In genomic region chr2:120620025-120620793, GRCh38 we compare ENCODE assay signal across 1 cellular context.
TF ChIP-seq lines count a peak whose summit lies in the region.

No MANE protein-coding gene starts in this region.

TF ChIP-seq in HepG2, 621 proteins besides CTCF, POLR2A, EP300 and RAD21 (continued from another document and continues in another):
- TF ChIP-seq, protein P1, sequence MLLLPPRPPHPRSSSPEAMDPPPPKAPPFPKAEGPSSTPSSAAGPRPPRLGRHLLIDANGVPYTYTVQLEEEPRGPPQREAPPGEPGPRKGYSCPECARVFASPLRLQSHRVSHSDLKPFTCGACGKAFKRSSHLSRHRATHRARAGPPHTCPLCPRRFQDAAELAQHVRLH (CRISPR knock-in tag; IDR thresholded peaks at IDR 0.05; ENCODE audit: borderline replicate concordance, low read depth): no peak
- TF ChIP-seq MED13 (CRISPR knock-in tag; IDR thresholded peaks at IDR 0.05) (no peak), ZNF564 (CRISPR knock-in tag; IDR thresholded peaks at IDR 0.05) (no peak), SNRNP70 (IDR thresholded peaks at IDR 0.05; ENCODE audit: low read depth, low read length) (no peak), ZNF691 (CRISPR knock-in tag; IDR thresholded peaks at IDR 0.05; ENCODE audit: borderline replicate concordance, low read depth) (no peak), ZNF460 (CRISPR knock-in tag; IDR thresholded peaks at IDR 0.05; ENCODE audit: borderline replicate concordance) (no peak), SNAI1 (CRISPR knock-in tag; IDR thresholded peaks at IDR 0.05; ENCODE audit: borderline replicate concordance) (no peak), FOXO4 (CRISPR knock-in tag; conservative IDR thresholded peaks at IDR 0.05) (no peak), NCOA1 (CRISPR knock-in tag; IDR thresholded peaks at IDR 0.05) (no peak), KDM5A (IDR thresholded peaks at IDR 0.05; ENCODE audit: borderline replicate concordance, low read length) (no peak), ZNF704 (CRISPR knock-in tag; IDR thresholded peaks at IDR 0.05; ENCODE audit: borderline replicate concordance) (no peak), GPN1 (CRISPR knock-in tag; IDR thresholded peaks at IDR 0.05; ENCODE audit: borderline replicate concordance) (no peak), BCL3 (CRISPR knock-in tag; IDR thresholded peaks at IDR 0.05) (no peak), SETDB1 (CRISPR knock-in tag; IDR thresholded peaks at IDR 0.05; ENCODE audit: borderline replicate concordance) (no peak), CEBPB (IDR thresholded peaks at IDR 0.05; ENCODE audit: borderline replicate concordance, low read depth, low read length) (peak; percentile 61; the same call in 1 of the 2 replicates), SNAPC4 (CRISPR knock-in tag; IDR thresholded peaks at IDR 0.05) (no peak), JUNB (CRISPR knock-in tag; IDR thresholded peaks at IDR 0.05; ENCODE audit: borderline replicate concordance) (no peak), FLYWCH1 (CRISPR knock-in tag; IDR thresholded peaks at IDR 0.05) (no peak), LCORL (IDR thresholded peaks at IDR 0.05) (no peak), LCORL (CRISPR knock-in tag; IDR thresholded peaks at IDR 0.05) (no peak), ZNF34 (CRISPR knock-in tag; IDR thresholded peaks at IDR 0.05; ENCODE audit: borderline replicate concordance) (peak; percentile 63; the same call in 1 of the 2 replicates), HNRNPL (IDR thresholded peaks at IDR 0.05; ENCODE audit: low read depth, low read length) (no peak), FOXC1 (CRISPR knock-in tag; IDR thresholded peaks at IDR 0.05; ENCODE audit: borderline replicate concordance) (no peak), BRF2 (CRISPR knock-in tag; IDR thresholded peaks at IDR 0.05) (no peak), CEBPG (CRISPR knock-in tag; IDR thresholded peaks at IDR 0.05) (peak; percentile 49), NCOA2 (CRISPR knock-in tag; IDR thresholded peaks at IDR 0.05) (no peak), TCF7L2 (IDR thresholded peaks at IDR 0.05; ENCODE audit: low read depth, low read length) (no peak), ZNF790 (CRISPR knock-in tag; IDR thresholded peaks at IDR 0.05; ENCODE audit: borderline replicate concordance) (no peak), FOXM1 (CRISPR knock-in tag; IDR thresholded peaks at IDR 0.05) (no peak), GTF3A (CRISPR knock-in tag; conservative IDR thresholded peaks at IDR 0.05) (no peak), NFE2L1 (CRISPR knock-in tag; IDR thresholded peaks at IDR 0.05; ENCODE audit: borderline replicate concordance) (no peak), HNRNPUL1 (IDR thresholded peaks at IDR 0.05; ENCODE audit: low read depth, low read length) (no peak), AHR (CRISPR knock-in tag; IDR thresholded peaks at IDR 0.05) (no peak), IRF2 (CRISPR knock-in tag; IDR thresholded peaks at IDR 0.05) (no peak), ZNF772 (CRISPR knock-in tag; IDR thresholded peaks at IDR 0.05) (0 out of 2 replicates have a peak, but pooled peaks have one; percentile 4), FOXJ3 (CRISPR knock-in tag; IDR thresholded peaks at IDR 0.05; ENCODE audit: borderline replicate concordance) (no peak), ZFX (CRISPR knock-in tag; IDR thresholded peaks at IDR 0.05; ENCODE audit: low read depth) (0 out of 2 replicates have a peak, but pooled peaks have one; percentile 22), ARID2 (CRISPR knock-in tag; IDR thresholded peaks at IDR 0.05; ENCODE audit: borderline replicate concordance) (no peak), SP4 (CRISPR knock-in tag; IDR thresholded peaks at IDR 0.05) (no peak), ATF7 (IDR thresholded peaks at IDR 0.05) (0 out of 2 replicates have a peak, but pooled peaks have one; percentile 17), ATF7 (CRISPR knock-in tag; IDR thresholded peaks at IDR 0.05) (no peak), XBP1 (CRISPR knock-in tag; IDR thresholded peaks at IDR 0.05) (no peak), ZFP62 (CRISPR knock-in tag; IDR thresholded peaks at IDR 0.05) (no peak), FOXO1 (CRISPR knock-in tag; IDR thresholded peaks at IDR 0.05) (no peak), ZBTB3 (CRISPR knock-in tag; IDR thresholded peaks at IDR 0.05; ENCODE audit: borderline replicate concordance, low read depth) (no peak)
- TF ChIP-seq, protein P2, sequence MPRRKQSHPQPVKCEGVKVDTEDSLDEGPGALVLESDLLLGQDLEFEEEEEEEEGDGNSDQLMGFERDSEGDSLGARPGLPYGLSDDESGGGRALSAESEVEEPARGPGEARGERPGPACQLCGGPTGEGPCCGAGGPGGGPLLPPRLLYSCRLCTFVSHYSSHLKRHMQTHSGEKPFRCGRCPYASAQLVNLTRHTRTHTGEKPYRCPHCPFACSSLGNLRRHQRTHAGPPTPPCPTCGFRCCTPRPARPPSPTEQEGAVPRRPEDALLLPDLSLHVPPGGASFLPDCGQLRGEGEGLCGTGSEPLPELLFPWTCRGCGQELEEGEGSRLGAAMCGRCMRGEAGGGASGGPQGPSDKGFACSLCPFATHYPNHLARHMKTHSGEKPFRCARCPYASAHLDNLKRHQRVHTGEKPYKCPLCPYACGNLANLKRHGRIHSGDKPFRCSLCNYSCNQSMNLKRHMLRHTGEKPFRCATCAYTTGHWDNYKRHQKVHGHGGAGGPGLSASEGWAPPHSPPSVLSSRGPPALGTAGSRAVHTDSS (CRISPR knock-in tag; conservative IDR thresholded peaks at IDR 0.05): no peak
- TF ChIP-seq, protein P3, sequence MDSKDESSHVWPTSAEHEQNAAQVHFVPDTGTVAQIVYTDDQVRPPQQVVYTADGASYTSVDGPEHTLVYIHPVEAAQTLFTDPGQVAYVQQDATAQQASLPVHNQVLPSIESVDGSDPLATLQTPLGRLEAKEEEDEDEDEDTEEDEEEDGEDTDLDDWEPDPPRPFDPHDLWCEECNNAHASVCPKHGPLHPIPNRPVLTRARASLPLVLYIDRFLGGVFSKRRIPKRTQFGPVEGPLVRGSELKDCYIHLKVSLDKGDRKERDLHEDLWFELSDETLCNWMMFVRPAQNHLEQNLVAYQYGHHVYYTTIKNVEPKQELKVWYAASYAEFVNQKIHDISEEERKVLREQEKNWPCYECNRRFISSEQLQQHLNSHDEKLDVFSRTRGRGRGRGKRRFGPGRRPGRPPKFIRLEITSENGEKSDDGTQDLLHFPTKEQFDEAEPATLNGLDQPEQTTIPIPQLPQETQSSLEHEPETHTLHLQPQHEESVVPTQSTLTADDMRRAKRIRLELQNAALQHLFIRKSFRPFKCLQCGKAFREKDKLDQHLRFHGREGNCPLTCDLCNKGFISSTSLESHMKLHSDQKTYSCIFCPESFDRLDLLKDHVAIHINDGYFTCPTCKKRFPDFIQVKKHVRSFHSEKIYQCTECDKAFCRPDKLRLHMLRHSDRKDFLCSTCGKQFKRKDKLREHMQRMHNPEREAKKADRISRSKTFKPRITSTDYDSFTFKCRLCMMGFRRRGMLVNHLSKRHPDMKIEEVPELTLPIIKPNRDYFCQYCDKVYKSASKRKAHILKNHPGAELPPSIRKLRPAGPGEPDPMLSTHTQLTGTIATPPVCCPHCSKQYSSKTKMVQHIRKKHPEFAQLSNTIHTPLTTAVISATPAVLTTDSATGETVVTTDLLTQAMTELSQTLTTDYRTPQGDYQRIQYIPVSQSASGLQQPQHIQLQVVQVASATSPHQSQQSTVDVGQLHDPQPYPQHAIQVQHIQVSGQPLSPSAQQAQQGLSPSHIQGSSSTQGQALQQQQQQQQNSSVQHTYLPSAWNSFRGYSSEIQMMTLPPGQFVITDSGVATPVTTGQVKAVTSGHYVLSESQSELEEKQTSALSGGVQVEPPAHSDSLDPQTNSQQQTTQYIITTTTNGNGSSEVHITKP (CRISPR knock-in tag; IDR thresholded peaks at IDR 0.05; ENCODE audit: low read depth): no peak
- TF ChIP-seq, protein P4, sequence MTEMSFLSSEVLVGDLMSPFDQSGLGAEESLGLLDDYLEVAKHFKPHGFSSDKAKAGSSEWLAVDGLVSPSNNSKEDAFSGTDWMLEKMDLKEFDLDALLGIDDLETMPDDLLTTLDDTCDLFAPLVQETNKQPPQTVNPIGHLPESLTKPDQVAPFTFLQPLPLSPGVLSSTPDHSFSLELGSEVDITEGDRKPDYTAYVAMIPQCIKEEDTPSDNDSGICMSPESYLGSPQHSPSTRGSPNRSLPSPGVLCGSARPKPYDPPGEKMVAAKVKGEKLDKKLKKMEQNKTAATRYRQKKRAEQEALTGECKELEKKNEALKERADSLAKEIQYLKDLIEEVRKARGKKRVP (CRISPR knock-in tag; IDR thresholded peaks at IDR 0.05): peak in 1 of 2 experiments; percentile 83; a peak in 1 of 4 replicates
- TF ChIP-seq, protein P5, sequence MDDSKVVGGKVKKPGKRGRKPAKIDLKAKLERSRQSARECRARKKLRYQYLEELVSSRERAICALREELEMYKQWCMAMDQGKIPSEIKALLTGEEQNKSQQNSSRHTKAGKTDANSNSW (CRISPR knock-in tag; IDR thresholded peaks at IDR 0.05; ENCODE audit: borderline replicate concordance): no peak
